8 cellular contexts compared by ENCODE assay signal in the genomic region with DNA sequence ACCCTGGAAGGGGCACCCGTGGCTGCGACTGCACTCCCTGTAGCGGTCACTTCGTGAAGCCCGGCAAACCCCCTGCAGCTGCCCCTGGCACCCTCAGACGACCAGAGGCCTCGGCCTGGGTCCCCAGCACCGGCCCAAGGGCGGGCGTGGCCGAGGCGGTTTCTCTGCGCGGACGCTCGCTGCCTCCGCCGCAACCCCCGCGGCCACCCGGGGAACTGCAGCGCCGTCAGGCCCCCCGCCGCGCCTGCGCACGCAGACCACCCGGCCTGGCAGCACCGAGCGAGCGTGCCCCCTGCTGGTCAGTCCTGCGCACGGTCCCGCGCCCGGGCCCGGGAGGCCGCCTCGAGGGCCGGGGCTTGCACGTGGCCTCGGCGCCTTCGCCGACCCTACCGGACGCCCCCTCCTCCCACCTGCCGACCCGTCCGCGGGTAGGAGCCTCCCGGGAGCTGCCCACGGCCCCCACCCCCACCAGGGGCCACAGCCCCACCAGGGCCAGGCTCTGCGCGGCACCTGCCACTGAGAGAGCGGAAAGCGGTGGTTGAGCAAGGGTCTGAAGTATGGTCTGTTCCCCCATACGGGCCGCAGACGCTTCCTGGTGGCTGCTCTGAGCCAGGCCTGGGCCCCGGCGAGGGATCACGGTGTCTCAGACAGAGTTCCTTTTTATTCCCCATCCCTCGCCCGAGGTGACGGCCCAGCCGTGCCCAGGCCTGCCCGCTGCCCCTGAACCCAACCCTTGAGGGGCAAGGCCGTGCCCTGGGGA. TPM values are rescaled to one million over a fixed set of nuclear protein-coding genes. Genes with fewer than 3 reads are reported as not detected.
DNase-seq lines count a peak whose midpoint lies in the region; ATAC-seq and TF ChIP-seq lines count a peak whose summit lies in the region.

No MANE protein-coding gene starts in this region.

- peaks cover 3% of the 10 kb centered on the region for H3K27me3 Mint-ChIP-seq in activated T-cell treated with anti-CD3 and anti-CD28 coated beads, Interleukin-2, amount 50 U/mL, for 72 hours (ENCODE audit: low read depth)
- peaks cover 0 to under 1% of the 10 kb centered on the region in 2 donors for H3K27me3 Mint-ChIP-seq in natural killer cell treated with Interleukin-12 subunit alpha and Interleukin-12 subunit beta and Interleukin-15 and Interleukin-18, amount 100 ng/mL, for 72 hours
- H3K27me3 Mint-ChIP-seq in stimulated activated memory B cell treated with anti-CD40 and anti-IgM and Interleukin-4, amounts not matched to agents 10 μg/mL and 1 μg/mL and 100 μg/mL, for 72 hours = peaks cover 25% of the 10 kb centered on the region

- no peaks in the 10 kb centered on the region for H3K9me3 Mint-ChIP-seq in activated T-cell treated with anti-CD3 and anti-CD28 coated beads, Interleukin-2, amount 50 U/mL, for 72 hours
- no peaks in the 10 kb centered on the region for H3K9me3 Mint-ChIP-seq in natural killer cell treated with Interleukin-12 subunit alpha and Interleukin-12 subunit beta and Interleukin-15 and Interleukin-18, amount 100 ng/mL, for 72 hours
- H3K9me3 Mint-ChIP-seq in stimulated activated memory B cell treated with anti-CD40 and anti-IgM and Interleukin-4, amounts not matched to agents 10 μg/mL and 1 μg/mL and 100 μg/mL, for 72 hours = no peaks in the 10 kb centered on the region

- DNase-seq in DMS114 treated with DMSO at 0.1 percent for 48 hours (lab: John Stamatoyannopoulos, UW; ENCODE audit: unreplicated experiment) (peak; percentile 42), HuH-7.5 (ENCODE audit: low spot score) (peak; percentile 92), fibroblast of peridontal ligament (ENCODE audit: extremely low read depth) (peak; percentile 67)
- DNase-seq in activated T-cell treated with anti-CD3 and anti-CD28 coated beads, Interleukin-2, amount 50 U/mL, for 72 hours = peak; percentile 93 to 99
- peak; percentile 94 for DNase-seq in natural killer cell treated with Interleukin-12 subunit alpha and Interleukin-12 subunit beta and Interleukin-15 and Interleukin-18, amount 100 ng/mL, for 72 hours (ENCODE audit: low spot score)

- H3K27ac Mint-ChIP-seq in activated T-cell treated with anti-CD3 and anti-CD28 coated beads, Interleukin-2, amount 50 U/mL, for 72 hours = no peak overlapping the region
- H3K27ac Mint-ChIP-seq in natural killer cell treated with Interleukin-12 subunit alpha and Interleukin-12 subunit beta and Interleukin-15 and Interleukin-18, amount 100 ng/mL, for 72 hours = no peak overlapping the region
- peak overlapping the region; percentile 26 for H3K27ac Mint-ChIP-seq in stimulated activated memory B cell treated with anti-CD40 and anti-IgM and Interleukin-4, amounts not matched to agents 10 μg/mL and 1 μg/mL and 100 μg/mL, for 72 hours

- H3K4me1 Mint-ChIP-seq in activated T-cell treated with anti-CD3 and anti-CD28 coated beads, Interleukin-2, amount 50 U/mL, for 72 hours (ENCODE audit: low read depth) = peaks cover 5% of the 10 kb centered on the region
- H3K4me1 Mint-ChIP-seq in natural killer cell treated with Interleukin-12 subunit alpha and Interleukin-12 subunit beta and Interleukin-15 and Interleukin-18, amount 100 ng/mL, for 72 hours (ENCODE audit: low read depth in 2 of 2) = peaks cover 0 to 3% of the 10 kb centered on the region in 2 donors
- no peaks in the 10 kb centered on the region for H3K4me1 Mint-ChIP-seq in stimulated activated memory B cell treated with anti-CD40 and anti-IgM and Interleukin-4, amounts not matched to agents 10 μg/mL and 1 μg/mL and 100 μg/mL, for 72 hours

- H3K4me3 Mint-ChIP-seq in activated T-cell treated with anti-CD3 and anti-CD28 coated beads, Interleukin-2, amount 50 U/mL, for 72 hours = peak overlapping the region; percentile 73 to 78
- no peak overlapping the region for H3K4me3 Mint-ChIP-seq in natural killer cell treated with Interleukin-12 subunit alpha and Interleukin-12 subunit beta and Interleukin-15 and Interleukin-18, amount 100 ng/mL, for 72 hours
- peak overlapping the region; percentile 76 for H3K4me3 Mint-ChIP-seq in stimulated activated memory B cell treated with anti-CD40 and anti-IgM and Interleukin-4, amounts not matched to agents 10 μg/mL and 1 μg/mL and 100 μg/mL, for 72 hours

- no peaks in the 10 kb centered on the region for H3K36me3 Mint-ChIP-seq in activated T-cell treated with anti-CD3 and anti-CD28 coated beads, Interleukin-2, amount 50 U/mL, for 72 hours (ENCODE audit: insufficient read depth in 2 of 2)
- no peaks in the 10 kb centered on the region for H3K36me3 Mint-ChIP-seq in natural killer cell treated with Interleukin-12 subunit alpha and Interleukin-12 subunit beta and Interleukin-15 and Interleukin-18, amount 100 ng/mL, for 72 hours
- no peaks in the 10 kb centered on the region for H3K36me3 Mint-ChIP-seq in stimulated activated memory B cell treated with anti-CD40 and anti-IgM and Interleukin-4, amounts not matched to agents 10 μg/mL and 1 μg/mL and 100 μg/mL, for 72 hours

- peak; percentile 84 for ATAC-seq in GM21528 (IDR thresholded peaks at IDR 0.05; ENCODE audit: low FRiP score, unreplicated experiment)
- ATAC-seq in activated T-cell treated with anti-CD3 and anti-CD28 coated beads, Interleukin-2, amount 50 U/mL, for 72 hours (replicated peaks in 1 of 2) = peak; percentile 92 to 94
- ATAC-seq in natural killer cell treated with Interleukin-12 subunit alpha and Interleukin-12 subunit beta and Interleukin-15 and Interleukin-18, amount 100 ng/mL, for 72 hours = peak; percentile 97 to 98
- ATAC-seq in stimulated activated memory B cell treated with anti-CD40 and anti-IgM and Interleukin-4, amounts not matched to agents 10 μg/mL and 1 μg/mL and 100 μg/mL, for 72 hours = peak; percentile 94

TF ChIP-seq in PFSK-1, 5 proteins besides CTCF, POLR2A, EP300 and RAD21:
- TF ChIP-seq FOXP2 (optimal IDR thresholded peaks at IDR 0.05; ENCODE audit: borderline replicate concordance, extremely low read depth, extremely low read length, insufficient read depth) = peak; percentile 81
- no peak for TF ChIP-seq TAF1 (IDR thresholded peaks at IDR 0.05; ENCODE audit: borderline replicate concordance, insufficient read depth, low read length)

RNA-seq across cellular contexts. Expression of a gene that starts 11.5 kb away (rescaled TPM):
- 0.21 TPM for polyA plus RNA-seq in PFSK-1 (2012; ENCODE audit: insufficient read length, low read depth)
- not detected for total RNA-seq in activated T-cell treated with anti-CD3 and anti-CD28 coated beads, Interleukin-2, amount 50 U/mL, for 72 hours
- total RNA-seq in natural killer cell treated with Interleukin-12 subunit alpha and Interleukin-12 subunit beta and Interleukin-15 and Interleukin-18, amount 100 ng/mL, for 72 hours = not detected

RNA-seq across cellular contexts. Expression of a gene that starts 13.2 kb away (rescaled TPM):
- 12.7 TPM for polyA plus RNA-seq in PFSK-1 (2012; ENCODE audit: insufficient read length, low read depth)
- 10 to 100 TPM; 17.9 to 18.8 TPM for total RNA-seq in activated T-cell treated with anti-CD3 and anti-CD28 coated beads, Interleukin-2, amount 50 U/mL, for 72 hours
- 10 to 100 TPM; 24.3 to 24.7 TPM for total RNA-seq in natural killer cell treated with Interleukin-12 subunit alpha and Interleukin-12 subunit beta and Interleukin-15 and Interleukin-18, amount 100 ng/mL, for 72 hours

RNA-seq across cellular contexts. Expression of a gene that starts 24.7 kb away (rescaled TPM):
- 0.34 TPM for polyA plus RNA-seq in PFSK-1 (2012; ENCODE audit: insufficient read length, low read depth)
- under 1 TPM; 0.38 to 0.51 TPM for total RNA-seq in activated T-cell treated with anti-CD3 and anti-CD28 coated beads, Interleukin-2, amount 50 U/mL, for 72 hours
- total RNA-seq in natural killer cell treated with Interleukin-12 subunit alpha and Interleukin-12 subunit beta and Interleukin-15 and Interleukin-18, amount 100 ng/mL, for 72 hours = 1 to 10 TPM in 1 of 2 donors, not detected in 1; 1.5 TPM

RNA-seq across cellular contexts. Expression of a gene that starts 29.6 kb away (rescaled TPM):
- 428 TPM for polyA plus RNA-seq in PFSK-1 (2012; ENCODE audit: insufficient read length, low read depth)
- total RNA-seq in activated T-cell treated with anti-CD3 and anti-CD28 coated beads, Interleukin-2, amount 50 U/mL, for 72 hours = 10 to 100 TPM; 69.3 to 98.3 TPM
- 100 to 1,000 TPM in 1 of 2 donors, 10 to 100 TPM in 1; 95.0 to 103 TPM for total RNA-seq in natural killer cell treated with Interleukin-12 subunit alpha and Interleukin-12 subunit beta and Interleukin-15 and Interleukin-18, amount 100 ng/mL, for 72 hours

RNA-seq across cellular contexts. Expression of a gene that starts 34.9 kb away (rescaled TPM):
- polyA plus RNA-seq in PFSK-1 (2012; ENCODE audit: insufficient read length, low read depth) = 7,186 TPM
- total RNA-seq in activated T-cell treated with anti-CD3 and anti-CD28 coated beads, Interleukin-2, amount 50 U/mL, for 72 hours = 1,000 to 10,000 TPM; 5,556 to 5,984 TPM
- 1,000 to 10,000 TPM; 2,056 to 2,952 TPM for total RNA-seq in natural killer cell treated with Interleukin-12 subunit alpha and Interleukin-12 subunit beta and Interleukin-15 and Interleukin-18, amount 100 ng/mL, for 72 hours

Comparison
In these comparisons a context has a peak if more than half of its experiments do, and no peak if none do; other contexts are left out.
1. Peak in every context shown above with its lines: DNase-seq and ATAC-seq.
2. DNase-seq: peak in every context shown above with its lines; median percentile 96 in activated T-cell treated with anti-CD3 and anti-CD28 coated beads, Interleukin-2, amount 50 U/mL, for 72 hours; 94 in natural killer cell treated with Interleukin-12 subunit alpha and Interleukin-12 subunit beta and Interleukin-15 and Interleukin-18, amount 100 ng/mL, for 72 hours; 92 in HuH-7.5; 67 in fibroblast of peridontal ligament; 42 in DMS114 treated with DMSO at 0.1 percent for 48 hours.